In the genomic region with DNA sequence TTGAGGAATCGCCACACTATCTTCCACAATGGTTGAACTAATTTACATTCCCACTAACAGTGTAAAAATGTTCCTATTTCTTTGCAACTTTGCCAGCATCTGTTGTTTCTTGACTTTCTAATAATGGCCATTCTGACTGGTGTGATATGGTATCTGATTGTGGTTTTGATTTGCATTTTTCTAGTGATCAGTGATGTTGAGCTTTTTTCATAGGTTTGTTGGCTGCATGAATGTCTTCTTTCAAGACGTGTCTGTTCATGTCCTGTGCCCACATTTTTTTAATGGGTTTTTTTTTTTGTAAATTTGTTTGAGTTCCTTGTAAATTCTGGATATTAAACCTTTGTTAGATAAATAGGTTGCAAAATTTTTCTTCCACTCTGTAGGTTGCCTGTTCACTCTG, we compare ENCODE assay signal across 7 cellular contexts.
"Had no signal": no experiment of that assay in that cellular context is flagged by ENCODE, and none has a peak within 500 bp of the region (broad histone marks: within the 10 kb centered on the region; RNA-seq: fewer than 3 reads in every experiment).

No MANE protein-coding gene starts in this region.

- H3K27ac ChIP-seq: HL-60 had no signal

- H3K4me1 Mint-ChIP-seq: IgD-negative memory B cell had no signal

- DNase-seq: IMR-90, KBM-7, KG1 had no signal

- H3K4me3 Mint-ChIP-seq: IgD-negative memory B cell had no signal

- ATAC-seq: HepG2, K562 had no signal

- FAIRE-seq: HepG2, K562 had no signal

- H3K27me3 Mint-ChIP-seq: IgD-negative memory B cell had no signal

- H3K27ac Mint-ChIP-seq: IgD-negative memory B cell had no signal

- H3K4me3 ChIP-seq: K562 had no signal
